In genomic region chr2:233353769-233354499, GRCh38 we compare ENCODE assay signal across 8 cellular contexts. TPM values are rescaled to one million over a fixed set of nuclear protein-coding genes. Genes with fewer than 3 reads are reported as not detected.
A peak's percentile ranks its signal among the peaks of the same experiment; 100 is the strongest.
DNase-seq lines count a peak whose midpoint lies in the region; ATAC-seq, FAIRE-seq and TF ChIP-seq lines count a peak whose summit lies in the region.

TSS of gene DGKD (plus strand) at chr2:233354494. CDS start at chr2:233354519, 25 bp downstream.

- no peaks in the 10 kb centered on the region for H3K9me3 Mint-ChIP-seq in activated naive CD4-positive, alpha-beta T cell treated with anti-CD3 and anti-CD28 coated beads, Interleukin-2, amount 10 ng/mL, durations not matched to agents 7 days and 5 days

- H3K9me3 ChIP-seq in SJSA1 (replicated peaks) (no peaks in the 10 kb centered on the region), parathyroid adenoma (ENCODE audit: control insufficient read depth, low read length) (no peaks in the 10 kb centered on the region), transverse colon (no peaks in the 10 kb centered on the region)

- 5 to 20% methylated on average over 7 to 34 of the region's 56 CpGs for WGBS in transverse colon (ENCODE audit: low coverage in 1 of 2), 2 donors

- H3K4me1 Mint-ChIP-seq in activated naive CD4-positive, alpha-beta T cell treated with anti-CD3 and anti-CD28 coated beads, Interleukin-2, amount 10 ng/mL, durations not matched to agents 7 days and 5 days, result peaks cover 78% of the 10 kb centered on the region

- peaks cover 31% of the 10 kb centered on the region for H3K4me1 ChIP-seq in SJSA1 (replicated peaks)
- peaks cover 20% of the 10 kb centered on the region for H3K4me1 ChIP-seq in parathyroid adenoma
- H3K4me1 ChIP-seq in transverse colon, result peaks cover 3 to 77% (median 57%) of the 10 kb centered on the region in 4 donors

- intact Hi-C loops in head of caudate nucleus (cut with DNase I), result loop anchor here (5.0 to 10.0 kb wide), 2 partner anchors 33 to 81 kb away; no protein-coding TSS in a partner anchor
- intact Hi-C loops in transverse colon (cut with DNase I; ENCODE audit: low total_unique reads), result loop anchor here (5.0 kb wide), 1 partner anchor 88 kb away; no protein-coding TSS in a partner anchor

- peak; percentile 22 for TF ChIP-seq POLR2A in transverse colon (IDR thresholded peaks at IDR 0.05)

- H3K27ac ChIP-seq in SJSA1, result peak within 1 kb of the TSS; percentile 51; the same call in 1 of the 2 replicates
- H3K27ac ChIP-seq in parathyroid adenoma, result peak within 1 kb of the TSS; percentile 41
- peak within 1 kb of the TSS; percentile 80 to 84 (median 80) for H3K27ac ChIP-seq in transverse colon

- H3K4me3 ChIP-seq in SJSA1, result peak within 1 kb of the TSS; percentile 58
- peak within 1 kb of the TSS; percentile 49 for H3K4me3 ChIP-seq in parathyroid adenoma (ENCODE audit: low read depth, low read length)
- H3K4me3 ChIP-seq in transverse colon, result peak within 1 kb of the TSS; percentile 72 to 84 (median 81)

- DNase-seq in COLO829 (ENCODE audit: low spot score), result peak; percentile 51
- peak; percentile 59 for DNase-seq in HTR-8/SVneo (ENCODE audit: insufficient read length, low spot score)
- peak; percentile 50 to 54 for DNase-seq in SJSA1 (ENCODE audit: low read depth in 1 of 2, low spot score in 2 of 2)
- peak; percentile 77 for DNase-seq in activated naive CD4-positive, alpha-beta T cell treated with anti-CD3 and anti-CD28 coated beads, Interleukin-2, amount 10 ng/mL, durations not matched to agents 7 days and 5 days
- peak in 33 of 42 donors; percentile 36 to 83 (median 65) for DNase-seq in head of caudate nucleus
- DNase-seq in transverse colon, result peak; percentile 73

- H3K36me3 Mint-ChIP-seq in activated naive CD4-positive, alpha-beta T cell treated with anti-CD3 and anti-CD28 coated beads, Interleukin-2, amount 10 ng/mL, durations not matched to agents 7 days and 5 days, result peaks cover 41% of the 10 kb centered on the region

- H3K27ac Mint-ChIP-seq in activated naive CD4-positive, alpha-beta T cell treated with anti-CD3 and anti-CD28 coated beads, Interleukin-2, amount 10 ng/mL, durations not matched to agents 7 days and 5 days, result peak within 1 kb of the TSS; percentile 83

- H3K4me3 Mint-ChIP-seq in activated naive CD4-positive, alpha-beta T cell treated with anti-CD3 and anti-CD28 coated beads, Interleukin-2, amount 10 ng/mL, durations not matched to agents 7 days and 5 days, result peak within 1 kb of the TSS; percentile 81

- TF ChIP-seq EP300 in transverse colon (IDR thresholded peaks at IDR 0.05; ENCODE audit: low read depth), result no peak

- CTCF ChIA-PET in activated naive CD4-positive, alpha-beta T cell treated with anti-CD3 and anti-CD28 coated beads, Interleukin-2, amount 10 ng/mL, durations not matched to agents 7 days and 5 days (lab: Charles Lee), result interaction anchor here (0.6 to 1.8 kb wide), 11 partner anchors 11 to 89 kb away, joined by 3 to 11 read pairs (median 3); no protein-coding TSS in a partner anchor

- TF ChIP-seq CTCF in parathyroid adenoma (IDR thresholded peaks at IDR 0.05), result peak; percentile 38
- peak; percentile 29 to 60 (median 54) for TF ChIP-seq CTCF in transverse colon (IDR thresholded peaks at IDR 0.05)

- H3K27me3 Mint-ChIP-seq in activated naive CD4-positive, alpha-beta T cell treated with anti-CD3 and anti-CD28 coated beads, Interleukin-2, amount 10 ng/mL, durations not matched to agents 7 days and 5 days, result peaks cover 22% of the 10 kb centered on the region

- H3K79me2 ChIP-seq in parathyroid adenoma, result peaks cover 6% of the 10 kb centered on the region

- peak within 1 kb of the TSS; percentile 91 for H3K4me2 ChIP-seq in parathyroid adenoma (ENCODE audit: low read length)

- H3K9ac ChIP-seq in parathyroid adenoma, result peak within 1 kb of the TSS; percentile 56

- in situ Hi-C loops in transverse colon (cut with MboI; ENCODE audit: low pct_ligation_motif_present in 1 of 4, low pct_unique_long_range_greater_than_20kb in 1 of 4, low sequenced_read_pairs in 3 of 4), result no loop called here

- peak within 1 kb of the TSS; percentile 96 for H2AFZ ChIP-seq in parathyroid adenoma

- no peaks in the 10 kb centered on the region for H3K27me3 ChIP-seq in SJSA1 (replicated peaks)
- no peaks in the 10 kb centered on the region for H3K27me3 ChIP-seq in parathyroid adenoma (ENCODE audit: control insufficient read depth, insufficient read depth, low read length)
- no peaks in the 10 kb centered on the region for H3K27me3 ChIP-seq in transverse colon

- ATAC-seq in GM19438 (IDR thresholded peaks at IDR 0.05; ENCODE audit: low read depth, unreplicated experiment), result peak; percentile 45

- FAIRE-seq in HTR-8/SVneo (lab: Jason Lieb, UNC), result no peak

- H3K36me3 ChIP-seq in SJSA1 (peaks cover 10% of the 10 kb centered on the region; the same call in 1 of the 2 replicates), parathyroid adenoma (ENCODE audit: control insufficient read depth, insufficient read depth, low read length) (no peaks in the 10 kb centered on the region), transverse colon (no peaks in the 10 kb centered on the region)

RNA-seq across cellular contexts. Expression of gene DGKD, which starts in this region (rescaled TPM):
- total RNA-seq in SJSA1 (2014; rRNA removed; shearing (Covaris generic)), result 9.7 and 16.0 TPM in 2 replicates
- 100 to 1,000 TPM in 1 of 4 donors, 10 to 100 TPM in 3; 55.7 to 166 (median 91.5) TPM for total RNA-seq in transverse colon

Comparison
In these comparisons a context has a peak if more than half of its experiments do, and no peak if none do; other contexts are left out.
1. Peak in every context shown above with its lines: DNase-seq, ATAC-seq, H3K4me3 ChIP-seq and H3K27ac ChIP-seq.